9 cellular contexts compared by ENCODE assay signal in genomic region chr11:8070417-8071101, GRCh38. TPM values are rescaled to one million over a fixed set of nuclear protein-coding genes. Genes with fewer than 3 reads are reported as not detected.
A peak's percentile ranks its signal among the peaks of the same experiment; 100 is the strongest.
DNase-seq lines count a peak whose midpoint lies in the region; ATAC-seq and TF ChIP-seq lines count a peak whose summit lies in the region.
"Had no signal": no experiment of that assay in that cellular context is flagged by ENCODE, and none has a peak within 500 bp of the region (broad histone marks: within the 10 kb centered on the region; RNA-seq: fewer than 3 reads in every experiment).

No MANE protein-coding gene starts in this region.

- 52% methylated on average over 3 of the region's 3 CpGs for WGBS in smooth muscle cell (ENCODE audit: low lambda C conversion rate)

- H3K79me2 ChIP-seq in smooth muscle cell (ENCODE audit: low read depth) = no peaks in the 10 kb centered on the region

- peaks cover 21% of the 10 kb centered on the region for H3K4me1 ChIP-seq in smooth muscle cell (ENCODE audit: low read depth)

- no peak overlapping the region for H3K4me2 ChIP-seq in smooth muscle cell

- H3F3A ChIP-seq in smooth muscle cell (ENCODE audit: low read depth) = no peaks in the 10 kb centered on the region

- no peaks in the 10 kb centered on the region for H3K9me3 ChIP-seq in smooth muscle cell (replicated peaks; ENCODE audit: low read depth)

- CTCF ChIA-PET in BJ (lab: Yijun Ruan, JAX) = interaction anchor here (0.8 to 3.4 kb wide), 6 partner anchors 22 to 63 kb away, joined by 3 to 18 read pairs (median 7); no protein-coding TSS in a partner anchor

- ATAC-seq in GM21390 (IDR thresholded peaks at IDR 0.05; ENCODE audit: unreplicated experiment) (peak; percentile 68), HG03097 (IDR thresholded peaks at IDR 0.05; ENCODE audit: low FRiP score, unreplicated experiment) (no peak)

- no peak overlapping the region for H2AFZ ChIP-seq in smooth muscle cell (ENCODE audit: low read depth)

- no peaks in the 10 kb centered on the region for H3K36me3 ChIP-seq in BJ (ENCODE audit: control insufficient read depth, insufficient read depth, low read length)
- no peaks in the 10 kb centered on the region for H3K36me3 ChIP-seq in smooth muscle cell (ENCODE audit: low read depth)

- no peak for DNase-seq in BJ (ENCODE audit: low read depth)
- peak; percentile 61 for DNase-seq in NCI-H69 (lab: John Stamatoyannopoulos, UW)
- DNase-seq in fibroblast of gingiva (ENCODE audit: low read depth) = peak; percentile 32
- no peak for DNase-seq in smooth muscle cell (lab: John Stamatoyannopoulos, UW; ENCODE audit: unreplicated experiment)
- no peak for DNase-seq in activated CD4-positive, alpha-beta T cell treated with anti-CD3 and anti-CD28 coated beads for 1 hour
- DNase-seq in amygdala (lab: John Stamatoyannopoulos, UW) = no peak

- POLR2A ChIA-PET in BJ (lab: Charles Lee) = no interaction called here

- H3K27me3 ChIP-seq in BJ (ENCODE audit: control insufficient read depth, insufficient read depth, low read length) (no peaks in the 10 kb centered on the region), smooth muscle cell (ENCODE audit: low read depth) (peaks cover 27% of the 10 kb centered on the region)

- TF ChIP-seq CTCF in BJ (IDR thresholded peaks at IDR 0.05; ENCODE audit: insufficient read depth, low read depth, low read length) (peak; percentile 50), smooth muscle cell (IDR thresholded peaks at IDR 0.05; ENCODE audit: borderline replicate concordance, insufficient read depth, poor library complexity, severe bottlenecking) (peak; percentile 37)

- no peak overlapping the region for H3K9ac ChIP-seq in smooth muscle cell (ENCODE audit: low read depth)

- no peaks in the 10 kb centered on the region for H4K20me1 ChIP-seq in smooth muscle cell (ENCODE audit: low read depth)

- H3K4me3 ChIP-seq in BJ (ENCODE audit: low read depth, low read length) (no peak overlapping the region), smooth muscle cell (no peak overlapping the region)

- H3K27ac ChIP-seq in smooth muscle cell (ENCODE audit: low read depth) = no peak overlapping the region
- H3K27ac ChIP-seq: epithelial cell of prostate had no signal

RNA-seq across cellular contexts. Expression of gene TUB, which starts 10.5 kb away (rescaled TPM):
- polyA plus RNA-seq in BJ (2011; rRNA removed) (9.8 and 11.8 TPM in 2 replicates), smooth muscle cell (5.2 and 6.0 TPM in 2 replicates)
- polyA minus RNA-seq in BJ (2011; rRNA and poly(A)+ RNA removed) = 7.0 and 8.1 TPM in 2 replicates
- total RNA-seq in smooth muscle cell = 9.5 and 11.5 TPM in 2 replicates

Comparison
In these comparisons a context has a peak if more than half of its experiments do, and no peak if none do; other contexts are left out.
1. DNase-seq: peak in NCI-H69 (single experiment) and fibroblast of gingiva (single experiment); none in BJ (single experiment), smooth muscle cell (single experiment), activated CD4-positive, alpha-beta T cell treated with anti-CD3 and anti-CD28 coated beads for 1 hour (single experiment) and amygdala (0 of 56).